ENCODE assay signal across 21 cellular contexts in the genomic region with DNA sequence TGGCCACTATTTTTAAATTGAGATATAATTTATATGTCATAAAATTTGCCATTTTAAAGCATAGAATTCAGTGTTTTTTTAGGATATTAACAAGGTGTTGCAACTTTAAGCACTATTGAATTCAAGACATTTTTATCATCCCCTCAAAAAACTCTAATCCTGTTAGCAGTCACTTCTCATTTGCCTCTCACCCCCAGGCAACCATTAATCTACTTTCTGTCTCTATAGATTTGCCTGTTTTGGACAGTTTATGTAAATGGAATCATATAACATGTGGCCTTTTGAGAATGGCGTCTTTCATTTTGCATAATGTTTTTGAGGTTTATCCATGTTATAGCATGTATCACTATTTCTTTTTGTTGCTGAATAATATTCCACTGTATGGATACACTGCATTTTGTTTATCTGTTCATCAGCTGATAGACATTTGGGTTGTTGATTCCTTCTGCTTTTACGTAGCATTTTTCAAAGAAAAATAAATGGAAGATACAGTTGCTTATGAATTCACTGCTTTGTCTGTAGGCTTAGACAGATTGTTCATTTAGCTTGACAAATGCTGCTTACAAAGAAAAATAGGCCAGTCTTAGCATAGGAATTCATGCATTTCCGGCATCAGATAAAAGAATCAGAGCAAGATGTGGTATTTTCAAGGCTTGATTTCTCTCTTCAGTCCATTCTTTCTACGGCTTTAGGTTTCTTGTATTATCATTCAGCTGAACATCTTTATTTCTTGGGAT. TPM values are rescaled to one million over a fixed set of nuclear protein-coding genes. Genes with fewer than 3 reads are reported as not detected.
DNase-seq lines count a peak whose midpoint lies in the region; TF ChIP-seq lines count a peak whose summit lies in the region.
"Had no signal": no experiment of that assay in that cellular context is flagged by ENCODE, and none has a peak within 500 bp of the region (broad histone marks: within the 10 kb centered on the region; RNA-seq: fewer than 3 reads in every experiment).

No MANE protein-coding gene starts in this region.

- H3K9me3 ChIP-seq in Karpas-422 (ENCODE audit: low read length) (no peaks in the 10 kb centered on the region), uterus (no peaks in the 10 kb centered on the region)
- H3K9me3 ChIP-seq: heart left ventricle, psoas muscle, SJSA1, suprapubic skin had no signal

- peaks cover 87% of the 10 kb centered on the region for H3K79me2 ChIP-seq in Karpas-422 (ENCODE audit: low read length)

- H3K36me3 ChIP-seq in Karpas-422 (ENCODE audit: insufficient read depth, low read length) (peaks cover 72% of the 10 kb centered on the region), uterus (peaks cover 0 to 5% of the 10 kb centered on the region in 2 donors)
- H3K36me3 ChIP-seq: suprapubic skin had no signal

- H3K4me2 ChIP-seq in Karpas-422 (ENCODE audit: low read depth, low read length, poor library complexity, severe bottlenecking), result no peak overlapping the region
- H3K4me2 ChIP-seq: PC-9 had no signal

- intact Hi-C loops in uterus (cut with DNase I; ENCODE audit: low total_unique reads), result no loop called here
- intact Hi-C loops in head of caudate nucleus (cut with DNase I), result no loop called here

- TF ChIP-seq CTCF in uterus (IDR thresholded peaks at IDR 0.05), result no peak

- H3K9ac ChIP-seq in Karpas-422 (ENCODE audit: low read length), result no peak overlapping the region

- H3K27me3 ChIP-seq in Karpas-422 (ENCODE audit: low read length), result no peaks in the 10 kb centered on the region
- H3K27me3 ChIP-seq in uterus, result no peaks in the 10 kb centered on the region
- H3K27me3 ChIP-seq: heart left ventricle, SJSA1, suprapubic skin had no signal

- peaks cover 30% of the 10 kb centered on the region for H3K4me1 ChIP-seq in Karpas-422 (ENCODE audit: low read length)
- peaks cover 0 to 15% of the 10 kb centered on the region in 2 donors for H3K4me1 ChIP-seq in uterus
- H3K4me1 ChIP-seq: psoas muscle had no signal

- H4K20me1 ChIP-seq in Karpas-422 (ENCODE audit: insufficient read depth, low read depth, low read length), result no peaks in the 10 kb centered on the region

- H3K27ac ChIP-seq in Karpas-422 (ENCODE audit: low read length) (peak overlapping the region; percentile 50), uterus (no peak overlapping the region)
- H3K27ac ChIP-seq: psoas muscle, SJSA1, suprapubic skin had no signal

- no peak for TF ChIP-seq POLR2A in uterus (IDR thresholded peaks at IDR 0.05)

- H3K9me2 ChIP-seq in Karpas-422 (replicated peaks; ENCODE audit: insufficient read depth, low read length), result no peaks in the 10 kb centered on the region

- H2AFZ ChIP-seq in Karpas-422 (ENCODE audit: low read length), result no peak overlapping the region
- H2AFZ ChIP-seq: PC-9 had no signal

- DNase-seq in EH (ENCODE audit: low read depth) (peak; percentile 12), Karpas-422 (no peak), foreskin melanocyte (peak; percentile 85), retina (peak; percentile 7), uterus (no peak), head of caudate nucleus (no peak), NCI-H1092 treated with DMSO at 0.1 percent for 48 hours (lab: John Stamatoyannopoulos, UW) (no peak)
- DNase-seq: activated CD4-positive, alpha-beta T cell treated with anti-CD3 and anti-CD28 coated beads, Interleukin-2, amount 50 U/mL, for 1 hour; activated CD8-positive, alpha-beta memory T cell treated with anti-CD3 and anti-CD28 coated beads, Interleukin-2, amount 50 U/mL, for 4 hours; activated effector memory CD4-positive, alpha-beta T cell treated with anti-CD3 and anti-CD28 coated beads, Interleukin-2, amount 50 U/mL, for 16 hours; amniotic stem cell; COR-L47; cortex of kidney; DMS79; heart left ventricle; NCI-H446 treated with DMSO at 0.1 percent for 48 hours; PC-9; psoas muscle; T-helper 2 cell had no signal

- no peak overlapping the region for H3K4me3 ChIP-seq in Karpas-422 (ENCODE audit: low read length)
- no peak overlapping the region for H3K4me3 ChIP-seq in uterus
- H3K4me3 ChIP-seq: heart left ventricle, PC-9, psoas muscle, SJSA1, suprapubic skin had no signal

RNA-seq across cellular contexts. Expression of a gene that starts 52.9 kb away (rescaled TPM):
- total RNA-seq in Karpas-422 (2014; rRNA removed; shearing (Covaris generic); ENCODE audit: low replicate concordance), result 60.8 and 89.0 TPM in 2 replicates
- total RNA-seq in uterus, result 10 to 100 TPM in 3 of 4 donors, 1 to 10 TPM in 1; 9.0 to 43.6 (median 29.6) TPM

RNA-seq across cellular contexts. Expression of a gene that starts 59.0 kb away (rescaled TPM):
- 29.4 and 42.7 TPM in 2 replicates for total RNA-seq in Karpas-422 (2014; rRNA removed; shearing (Covaris generic); ENCODE audit: low replicate concordance)
- total RNA-seq in uterus, result 10 to 100 TPM; 11.1 to 15.6 (median 12.5) TPM

Comparison
In these comparisons a context has a peak if more than half of its experiments do, and no peak if none do; other contexts are left out.
1. DNase-seq: peak in EH (single experiment), foreskin melanocyte (single experiment) and retina (single experiment); none in Karpas-422 (single experiment), uterus (0 of 2), head of caudate nucleus (0 of 42) and NCI-H1092 treated with DMSO at 0.1 percent for 48 hours (single experiment).